In genomic region chr2:61288070-61288841, GRCh38 we compare ENCODE assay signal across 13 cellular contexts.
DNase-seq lines count a peak whose midpoint lies in the region; ATAC-seq and TF ChIP-seq lines count a peak whose summit lies in the region.
"Had no signal": no experiment of that assay in that cellular context is flagged by ENCODE, and none has a peak within 500 bp of the region (broad histone marks: within the 10 kb centered on the region; RNA-seq: fewer than 3 reads in every experiment).

No MANE protein-coding gene starts in this region.

- peak overlapping the region; percentile 86 for H3K27ac Mint-ChIP-seq in Caco-2 (ENCODE audit: unreplicated experiment)
- H3K27ac Mint-ChIP-seq: activated CD4-positive, alpha-beta memory T cell treated with anti-CD3 and anti-CD28 coated beads for 36 hours had no signal

- H3K4me3 Mint-ChIP-seq in Caco-2 (ENCODE audit: unreplicated experiment): no peak overlapping the region
- H3K4me3 Mint-ChIP-seq: activated CD4-positive, alpha-beta memory T cell treated with anti-CD3 and anti-CD28 coated beads for 36 hours; activated naive CD8-positive, alpha-beta T cell had no signal

- POLR2A ChIA-PET in Caco-2 (lab: Charles Lee): no interaction called here

- TF ChIP-seq CTCF in Caco-2 (IDR thresholded peaks at IDR 0.05; ENCODE audit: insufficient read depth in 1 of 2, low read depth in 1 of 2, low read length in 1 of 2, severe bottlenecking in 1 of 2, unreplicated experiment in 1 of 2): no peak
- TF ChIP-seq CTCF in mucosa of descending colon (IDR thresholded peaks at IDR 0.05): no peak

- in situ Hi-C loops in KBM-7 (cut with MboI; ENCODE audit: low pct_unique_long_range_greater_than_20kb, low sequenced_read_pairs): no loop called here

- DNase-seq in Caco-2 (peak in 1 of 2 experiments; percentile 26), KBM-7 (peak; percentile 75), adipocyte (ENCODE audit: low read depth) (peak; percentile 34), mucosa of descending colon (peak in 1 of 3 donors; percentile 38), NCI-H1694 (lab: John Stamatoyannopoulos, UW) (no peak), HPDE6-E6E7 (ENCODE audit: extremely low spot score) (no peak), Right ventricle myocardium superior (no peak)
- DNase-seq: activated CD4-positive, alpha-beta memory T cell treated with anti-CD3 and anti-CD28 coated beads for 36 hours; kidney; NCI-H2081 treated with DMSO at 0.1 percent for 48 hours; right cardiac atrium had no signal

- H3K4me1 ChIP-seq in Caco-2: peaks cover 6% of the 10 kb centered on the region; the same call in 1 of the 2 replicates
- H3K4me1 ChIP-seq in adipocyte (ENCODE audit: control insufficient read depth, insufficient read depth, low read length): peaks cover 16% of the 10 kb centered on the region
- peaks cover 5% of the 10 kb centered on the region for H3K4me1 ChIP-seq in mucosa of descending colon (ENCODE audit: low read depth)
- H3K4me1 ChIP-seq: gastroesophageal sphincter had no signal

- CTCF ChIA-PET in Caco-2 (lab: Charles Lee): no interaction called here

- BruUV-seq in Caco-2 (replicated peaks; lab: Mats Ljungman, UMichigan): no TSS peak

- ATAC-seq in mucosa of descending colon (peak; percentile 93), Right ventricle myocardium superior (ENCODE audit: poor library complexity) (no peak)
- ATAC-seq: gastroesophageal sphincter, right cardiac atrium had no signal

- H3K27me3 Mint-ChIP-seq in Caco-2 (ENCODE audit: insufficient read depth, unreplicated experiment): no peaks in the 10 kb centered on the region
- H3K27me3 Mint-ChIP-seq: activated CD4-positive, alpha-beta memory T cell treated with anti-CD3 and anti-CD28 coated beads for 36 hours; activated naive CD8-positive, alpha-beta T cell had no signal

- H3K4me3 ChIP-seq in Caco-2 (ENCODE audit: low read depth, low read length): no peak overlapping the region
- no peak overlapping the region for H3K4me3 ChIP-seq in adipocyte (ENCODE audit: low read length)
- no peak overlapping the region for H3K4me3 ChIP-seq in mucosa of descending colon
- H3K4me3 ChIP-seq: gastroesophageal sphincter had no signal

- H3K9ac ChIP-seq in adipocyte (ENCODE audit: low read length): no peak overlapping the region

- H3K9me3 Mint-ChIP-seq in Caco-2 (ENCODE audit: unreplicated experiment): no peaks in the 10 kb centered on the region
- H3K9me3 Mint-ChIP-seq: activated CD4-positive, alpha-beta memory T cell treated with anti-CD3 and anti-CD28 coated beads for 36 hours had no signal

- peaks cover 1% of the 10 kb centered on the region; the same call in 1 of the 2 replicates for H3K36me3 ChIP-seq in Caco-2 (ENCODE audit: control insufficient read depth, insufficient read depth, low read length)
- H3K36me3 ChIP-seq in adipocyte (ENCODE audit: control insufficient read depth, insufficient read depth, low read length, severe bottlenecking): peaks cover 43% of the 10 kb centered on the region
- H3K36me3 ChIP-seq in mucosa of descending colon (ENCODE audit: low read depth): no peaks in the 10 kb centered on the region

- H3K4me1 Mint-ChIP-seq in Caco-2 (ENCODE audit: low read depth, unreplicated experiment): no peaks in the 10 kb centered on the region

- H3K36me3 Mint-ChIP-seq in Caco-2 (ENCODE audit: insufficient read depth, unreplicated experiment): peaks cover 43% of the 10 kb centered on the region

- intact Hi-C loops in Caco-2 (cut with micrococcal nuclease; ENCODE audit: unreplicated experiment): loop anchor here (10.0 kb wide), 1 partner anchor 187 kb away; the partner anchor contains the start of gene USP34
- intact Hi-C loops in mucosa of descending colon (cut with DNase I, micrococcal nuclease): no loop called here
- intact Hi-C loops in Right ventricle myocardium superior (cut with DNase I): no loop called here

- H3K9me3 ChIP-seq in Caco-2 (no peaks in the 10 kb centered on the region), adipocyte (ENCODE audit: control insufficient read depth, low read length) (no peaks in the 10 kb centered on the region), mucosa of descending colon (no peaks in the 10 kb centered on the region)
- H3K9me3 ChIP-seq: gastroesophageal sphincter had no signal

- H3K27me3 ChIP-seq in Caco-2 (replicated peaks; ENCODE audit: control insufficient read depth, insufficient read depth, low read length) (no peaks in the 10 kb centered on the region), adipocyte (replicated peaks; ENCODE audit: control insufficient read depth, insufficient read depth, low read length) (no peaks in the 10 kb centered on the region)
- H3K27me3 ChIP-seq: gastroesophageal sphincter had no signal

Comparison
In these comparisons a context has a peak if more than half of its experiments do, and no peak if none do; other contexts are left out.
1. DNase-seq: peak in KBM-7 (single experiment) and adipocyte (single experiment); none in NCI-H1694 (single experiment), HPDE6-E6E7 (single experiment) and Right ventricle myocardium superior (single experiment).